In the genomic region with DNA sequence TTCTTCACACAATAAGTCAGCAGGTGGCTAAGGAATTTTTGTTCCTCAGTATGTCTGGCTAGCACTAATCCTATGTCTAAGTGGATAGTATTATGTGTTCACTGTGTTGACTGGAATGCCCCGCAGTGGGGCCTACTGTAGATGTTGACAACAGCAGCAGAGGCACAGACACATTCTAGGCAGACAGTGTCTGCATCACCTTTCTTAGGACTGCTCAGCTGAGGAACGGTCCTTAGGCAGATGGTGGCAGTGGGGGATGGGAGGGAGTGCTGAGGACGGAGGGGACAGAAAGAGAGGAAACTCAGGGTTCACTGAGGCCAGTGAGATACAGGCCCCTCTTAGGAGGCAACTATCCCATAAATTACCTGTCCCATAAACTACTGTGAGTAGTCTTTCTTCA, we compare ENCODE assay signal across 1 cellular context.
TF ChIP-seq lines count a peak whose summit lies in the region.

No MANE protein-coding gene starts in this region.

TF ChIP-seq in SK-N-SH, 30 proteins besides CTCF, POLR2A, EP300 and RAD21:
- TF ChIP-seq NRF1 (IDR thresholded peaks at IDR 0.05; ENCODE audit: low read depth, low read length) (no peak), YY1 (IDR thresholded peaks at IDR 0.05; ENCODE audit: low read depth) (no peak), CHD2 (IDR thresholded peaks at IDR 0.05; ENCODE audit: low read length, partially characterized antibody) (no peak), FOSL2 (IDR thresholded peaks at IDR 0.05; ENCODE audit: borderline replicate concordance, low read depth) (no peak), SMC3 (IDR thresholded peaks at IDR 0.05; ENCODE audit: low read depth, low read length) (no peak), FOXM1 (IDR thresholded peaks at IDR 0.05; ENCODE audit: low read depth) (no peak), GABPA (IDR thresholded peaks at IDR 0.05; ENCODE audit: low read depth) (no peak), RXRA (IDR thresholded peaks at IDR 0.05; ENCODE audit: borderline replicate concordance, low read depth) (no peak), GATA2 (CRISPR knock-in tag; IDR thresholded peaks at IDR 0.05) (no peak), TAF1 (IDR thresholded peaks at IDR 0.05; ENCODE audit: borderline replicate concordance, low read depth, low read length) (no peak), RFX5 (IDR thresholded peaks at IDR 0.05; ENCODE audit: low read length) (no peak), RCOR1 (IDR thresholded peaks at IDR 0.05; ENCODE audit: low read length) (no peak)
- TF ChIP-seq, protein P1, sequence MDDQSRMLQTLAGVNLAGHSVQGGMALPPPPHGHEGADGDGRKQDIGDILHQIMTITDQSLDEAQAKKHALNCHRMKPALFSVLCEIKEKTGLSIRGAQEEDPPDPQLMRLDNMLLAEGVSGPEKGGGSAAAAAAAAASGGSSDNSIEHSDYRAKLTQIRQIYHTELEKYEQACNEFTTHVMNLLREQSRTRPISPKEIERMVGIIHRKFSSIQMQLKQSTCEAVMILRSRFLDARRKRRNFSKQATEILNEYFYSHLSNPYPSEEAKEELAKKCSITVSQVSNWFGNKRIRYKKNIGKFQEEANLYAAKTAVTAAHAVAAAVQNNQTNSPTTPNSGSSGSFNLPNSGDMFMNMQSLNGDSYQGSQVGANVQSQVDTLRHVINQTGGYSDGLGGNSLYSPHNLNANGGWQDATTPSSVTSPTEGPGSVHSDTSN (IDR thresholded peaks at IDR 0.05): no peak
- TF ChIP-seq, protein P2, sequence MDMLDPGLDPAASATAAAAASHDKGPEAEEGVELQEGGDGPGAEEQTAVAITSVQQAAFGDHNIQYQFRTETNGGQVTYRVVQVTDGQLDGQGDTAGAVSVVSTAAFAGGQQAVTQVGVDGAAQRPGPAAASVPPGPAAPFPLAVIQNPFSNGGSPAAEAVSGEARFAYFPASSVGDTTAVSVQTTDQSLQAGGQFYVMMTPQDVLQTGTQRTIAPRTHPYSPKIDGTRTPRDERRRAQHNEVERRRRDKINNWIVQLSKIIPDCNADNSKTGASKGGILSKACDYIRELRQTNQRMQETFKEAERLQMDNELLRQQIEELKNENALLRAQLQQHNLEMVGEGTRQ (IDR thresholded peaks at IDR 0.05; ENCODE audit: borderline replicate concordance, low read depth, low read length): no peak
- TF ChIP-seq, protein P3, sequence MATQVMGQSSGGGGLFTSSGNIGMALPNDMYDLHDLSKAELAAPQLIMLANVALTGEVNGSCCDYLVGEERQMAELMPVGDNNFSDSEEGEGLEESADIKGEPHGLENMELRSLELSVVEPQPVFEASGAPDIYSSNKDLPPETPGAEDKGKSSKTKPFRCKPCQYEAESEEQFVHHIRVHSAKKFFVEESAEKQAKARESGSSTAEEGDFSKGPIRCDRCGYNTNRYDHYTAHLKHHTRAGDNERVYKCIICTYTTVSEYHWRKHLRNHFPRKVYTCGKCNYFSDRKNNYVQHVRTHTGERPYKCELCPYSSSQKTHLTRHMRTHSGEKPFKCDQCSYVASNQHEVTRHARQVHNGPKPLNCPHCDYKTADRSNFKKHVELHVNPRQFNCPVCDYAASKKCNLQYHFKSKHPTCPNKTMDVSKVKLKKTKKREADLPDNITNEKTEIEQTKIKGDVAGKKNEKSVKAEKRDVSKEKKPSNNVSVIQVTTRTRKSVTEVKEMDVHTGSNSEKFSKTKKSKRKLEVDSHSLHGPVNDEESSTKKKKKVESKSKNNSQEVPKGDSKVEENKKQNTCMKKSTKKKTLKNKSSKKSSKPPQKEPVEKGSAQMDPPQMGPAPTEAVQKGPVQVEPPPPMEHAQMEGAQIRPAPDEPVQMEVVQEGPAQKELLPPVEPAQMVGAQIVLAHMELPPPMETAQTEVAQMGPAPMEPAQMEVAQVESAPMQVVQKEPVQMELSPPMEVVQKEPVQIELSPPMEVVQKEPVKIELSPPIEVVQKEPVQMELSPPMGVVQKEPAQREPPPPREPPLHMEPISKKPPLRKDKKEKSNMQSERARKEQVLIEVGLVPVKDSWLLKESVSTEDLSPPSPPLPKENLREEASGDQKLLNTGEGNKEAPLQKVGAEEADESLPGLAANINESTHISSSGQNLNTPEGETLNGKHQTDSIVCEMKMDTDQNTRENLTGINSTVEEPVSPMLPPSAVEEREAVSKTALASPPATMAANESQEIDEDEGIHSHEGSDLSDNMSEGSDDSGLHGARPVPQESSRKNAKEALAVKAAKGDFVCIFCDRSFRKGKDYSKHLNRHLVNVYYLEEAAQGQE (IDR thresholded peaks at IDR 0.05; ENCODE audit: low read depth, low read length): no peak
